9 cellular contexts compared by ENCODE assay signal in the genomic region with DNA sequence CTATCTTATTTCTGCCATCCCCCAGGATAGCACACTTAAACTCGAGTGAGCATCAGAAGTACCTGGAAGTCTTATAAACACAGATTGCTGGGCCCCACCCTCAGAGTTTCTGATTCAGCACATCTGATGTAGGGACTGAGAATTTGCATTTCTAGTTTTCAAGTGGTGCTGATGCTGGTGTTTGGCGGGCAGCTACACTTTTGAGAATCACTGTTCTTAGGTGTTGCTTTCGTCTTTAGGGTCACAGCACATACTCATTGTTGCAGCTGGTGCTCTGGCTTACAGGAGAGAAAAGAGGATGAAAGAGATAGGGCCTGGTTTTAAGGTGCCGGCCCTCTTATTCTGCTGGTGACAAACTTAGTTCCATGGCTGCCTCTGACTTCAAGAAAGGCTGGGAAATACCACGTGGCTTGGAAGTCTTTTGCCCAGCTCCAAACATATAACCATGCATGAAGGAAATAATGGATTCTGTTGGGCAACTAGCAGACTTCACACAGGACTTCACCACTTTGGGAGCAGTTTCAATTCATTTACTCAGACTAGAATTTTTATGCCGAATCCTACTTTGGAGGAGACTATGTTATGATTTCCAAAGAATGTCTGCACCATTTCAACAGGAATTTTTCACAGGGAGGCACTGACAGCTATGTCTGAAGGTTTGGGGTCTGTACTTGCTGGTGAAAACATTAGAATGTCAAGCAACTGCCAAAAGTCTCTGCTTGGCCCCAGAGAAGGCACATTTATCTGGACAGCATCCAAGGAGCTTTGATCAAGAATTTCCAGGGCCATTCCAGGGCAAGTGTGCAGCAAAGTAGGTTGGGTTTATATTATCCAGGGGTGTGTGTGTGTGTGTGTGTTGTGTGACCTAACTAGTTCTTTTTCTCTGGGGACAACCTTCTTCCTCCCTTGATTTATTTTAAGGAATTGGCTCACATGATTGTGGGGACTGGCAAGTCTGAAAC. TPM values are rescaled to one million over a fixed set of nuclear protein-coding genes. Genes with fewer than 3 reads are reported as not detected.
DNase-seq lines count a peak whose midpoint lies in the region; ATAC-seq and TF ChIP-seq lines count a peak whose summit lies in the region.
"Had no signal": no experiment of that assay in that cellular context is flagged by ENCODE, and none has a peak within 500 bp of the region (broad histone marks: within the 10 kb centered on the region; RNA-seq: fewer than 3 reads in every experiment).

No MANE protein-coding gene starts in this region.

- no peak overlapping the region for H3K4me3 Mint-ChIP-seq in MCF 10A (ENCODE audit: unreplicated experiment)
- H3K4me3 Mint-ChIP-seq in activated T-helper 2 cell treated with anti-CD3 and anti-CD28 coated beads, Interferon-gamma antibody, Interleukin-2, Interleukin-4, amounts not matched to agents 10 μg/mL and 5 μg/mL and 100 μg/mL, durations not matched to agents 14 hours and 24 hours and 36 hours (ENCODE audit: low read depth) = no peak overlapping the region

- H3K36me3 ChIP-seq in breast epithelium (no peaks in the 10 kb centered on the region), heart left ventricle (no peaks in the 10 kb centered on the region)

- no peaks in the 10 kb centered on the region for H3K27me3 Mint-ChIP-seq in MCF 10A (ENCODE audit: insufficient read depth, unreplicated experiment)
- peaks cover 9% of the 10 kb centered on the region for H3K27me3 Mint-ChIP-seq in activated T-helper 2 cell treated with anti-CD3 and anti-CD28 coated beads, Interferon-gamma antibody, Interleukin-2, Interleukin-4, amounts not matched to agents 10 μg/mL and 5 μg/mL and 100 μg/mL, durations not matched to agents 14 hours and 24 hours and 36 hours (ENCODE audit: low read depth)

- TF ChIP-seq CTCF in breast epithelium (IDR thresholded peaks at IDR 0.05) (no peak), MCF 10A (IDR thresholded peaks at IDR 0.05; ENCODE audit: unreplicated experiment) (no peak), heart left ventricle (IDR thresholded peaks at IDR 0.05) (no peak)

- no TSS peak for BruUV-seq in MCF 10A (replicated peaks; lab: Mats Ljungman, UMichigan)

- H3K27me3 ChIP-seq in breast epithelium = no peaks in the 10 kb centered on the region
- no peaks in the 10 kb centered on the region for H3K27me3 ChIP-seq in heart left ventricle

- intact Hi-C loops in breast epithelium (cut with DNase I; ENCODE audit: low total_unique reads) (no loop called here), MCF 10A (cut with micrococcal nuclease) (no loop called here), heart left ventricle (cut with DNase I) (loop anchor here in 1 of 10 donors (1.0 kb wide), 1 partner anchor 14 kb away; no protein-coding TSS in a partner anchor)
- intact Hi-C loops in activated T-helper 2 cell treated with anti-CD3 and anti-CD28 coated beads, Interferon-gamma antibody, Interleukin-2, Interleukin-4, amounts not matched to agents 10 μg/mL and 5 μg/mL and 100 μg/mL, durations not matched to agents 14 hours and 24 hours and 36 hours (cut with micrococcal nuclease) = no loop called here

- POLR2A ChIA-PET in MCF 10A (lab: Yijun Ruan, JAX) = no interaction called here

- H3K27ac Mint-ChIP-seq in MCF 10A (ENCODE audit: low read depth, unreplicated experiment) = no peak overlapping the region
- no peak overlapping the region for H3K27ac Mint-ChIP-seq in activated T-helper 2 cell treated with anti-CD3 and anti-CD28 coated beads, Interferon-gamma antibody, Interleukin-2, Interleukin-4, amounts not matched to agents 10 μg/mL and 5 μg/mL and 100 μg/mL, durations not matched to agents 14 hours and 24 hours and 36 hours

- CTCF ChIA-PET in MCF 10A (lab: Yijun Ruan, JAX) = interaction anchor here (1.3 to 1.7 kb wide), 3 partner anchors 8 to 31 kb away, joined by 3 to 16 read pairs (median 4); no protein-coding TSS in a partner anchor

- H3K4me3 ChIP-seq in breast epithelium (no peak overlapping the region), heart left ventricle (no peak overlapping the region)

- in situ Hi-C loops in KBM-7 (cut with MboI; ENCODE audit: low pct_unique_long_range_greater_than_20kb, low sequenced_read_pairs) = no loop called here

- no peaks in the 10 kb centered on the region for H3K9me3 ChIP-seq in breast epithelium
- peaks cover 0 to 6% (median 0%) of the 10 kb centered on the region in 12 donors for H3K9me3 ChIP-seq in heart left ventricle

- 52 to 54% (median 53%) methylated on average over 6 of the region's 6 CpGs for WGBS in heart left ventricle, 4 donors

- peaks cover 0 to 6% of the 10 kb centered on the region in 2 donors for H3K4me1 ChIP-seq in breast epithelium
- H3K4me1 ChIP-seq in heart left ventricle = peaks cover 0 to 53% (median 34%) of the 10 kb centered on the region in 12 donors

- TF ChIP-seq POLR2A in breast epithelium (IDR thresholded peaks at IDR 0.05) (no peak), heart left ventricle (IDR thresholded peaks at IDR 0.05) (no peak)

- peak overlapping the region; percentile 8 to 33 for H3K27ac ChIP-seq in breast epithelium
- peak overlapping the region; percentile 17 to 69 (median 56) for H3K27ac ChIP-seq in heart left ventricle

- DNase-seq in breast epithelium (ENCODE audit: low spot score in 2 of 2) = peak in 1 of 2 donors; percentile 55
- no peak for DNase-seq in MCF 10A (ENCODE audit: unreplicated experiment)
- peak in 4 of 5 donors; percentile 43 to 59 (median 52) for DNase-seq in heart left ventricle
- no peak for DNase-seq in activated T-helper 2 cell treated with anti-CD3 and anti-CD28 coated beads, Interferon-gamma antibody, Interleukin-2, Interleukin-4, amounts not matched to agents 10 μg/mL and 5 μg/mL and 100 μg/mL, durations not matched to agents 14 hours and 24 hours and 36 hours (ENCODE audit: low spot score)
- no peak for DNase-seq in NCI-H774 (lab: John Stamatoyannopoulos, UW)
- DNase-seq in hypothalamus (lab: John Stamatoyannopoulos, UW) = no peak
- no peak for DNase-seq in KBM-7

- peak; percentile 94 for ATAC-seq in HG03558 (IDR thresholded peaks at IDR 0.05; ENCODE audit: extremely low read depth, unreplicated experiment)
- ATAC-seq in heart left ventricle = peak; percentile 71 to 81 (median 76)

- peaks cover 5% of the 10 kb centered on the region for H3K4me1 Mint-ChIP-seq in MCF 10A (ENCODE audit: insufficient read depth, unreplicated experiment)
- no peaks in the 10 kb centered on the region for H3K4me1 Mint-ChIP-seq in activated T-helper 2 cell treated with anti-CD3 and anti-CD28 coated beads, Interferon-gamma antibody, Interleukin-2, Interleukin-4, amounts not matched to agents 10 μg/mL and 5 μg/mL and 100 μg/mL, durations not matched to agents 14 hours and 24 hours and 36 hours (ENCODE audit: low read depth)

- no peaks in the 10 kb centered on the region for H3K36me3 Mint-ChIP-seq in MCF 10A (ENCODE audit: insufficient read depth, unreplicated experiment)
- H3K36me3 Mint-ChIP-seq in activated T-helper 2 cell treated with anti-CD3 and anti-CD28 coated beads, Interferon-gamma antibody, Interleukin-2, Interleukin-4, amounts not matched to agents 10 μg/mL and 5 μg/mL and 100 μg/mL, durations not matched to agents 14 hours and 24 hours and 36 hours (ENCODE audit: low read depth) = no peaks in the 10 kb centered on the region

- no peaks in the 10 kb centered on the region for H3K9me3 Mint-ChIP-seq in MCF 10A (ENCODE audit: unreplicated experiment)
- no peaks in the 10 kb centered on the region for H3K9me3 Mint-ChIP-seq in activated T-helper 2 cell treated with anti-CD3 and anti-CD28 coated beads, Interferon-gamma antibody, Interleukin-2, Interleukin-4, amounts not matched to agents 10 μg/mL and 5 μg/mL and 100 μg/mL, durations not matched to agents 14 hours and 24 hours and 36 hours

RNA-seq across cellular contexts. Expression of a gene that starts 6.9 kb away (rescaled TPM):
- total RNA-seq in breast epithelium = 10 to 100 TPM in 2 of 3 donors, 1 to 10 TPM in 1; 5.6 to 14.9 (median 13.8) TPM
- total RNA-seq in MCF 10A (2022) = 9.2 and 12.4 TPM in 2 replicates
- total RNA-seq in heart left ventricle = 1 to 10 TPM; 2.4 to 6.0 (median 3.1) TPM
- polyA plus RNA-seq in heart left ventricle = 1 to 10 TPM; 1.3 to 2.4 TPM
- 1.3 and 1.4 TPM in 2 replicates for total RNA-seq in activated T-helper 2 cell treated with anti-CD3 and anti-CD28 coated beads, Interferon-gamma antibody, Interleukin-2, Interleukin-4, amounts not matched to agents 10 μg/mL and 5 μg/mL and 100 μg/mL, durations not matched to agents 14 hours and 24 hours and 36 hours

RNA-seq across cellular contexts. Expression of a gene that starts 12.4 kb away (rescaled TPM):
- total RNA-seq in breast epithelium (10 to 100 TPM in 2 of 3 donors, 1 to 10 TPM in 1; 7.8 to 66.7 (median 26.2) TPM), MCF 10A (2022) (not detected in 2 replicates), heart left ventricle (10 to 100 TPM; 11.7 to 88.1 (median 29.6) TPM)
- polyA plus RNA-seq in heart left ventricle = 10 to 100 TPM; 15.7 to 27.9 TPM
- not detected in 2 replicates for total RNA-seq in activated T-helper 2 cell treated with anti-CD3 and anti-CD28 coated beads, Interferon-gamma antibody, Interleukin-2, Interleukin-4, amounts not matched to agents 10 μg/mL and 5 μg/mL and 100 μg/mL, durations not matched to agents 14 hours and 24 hours and 36 hours
- total RNA-seq: A172 had no signal

Comparison
In these comparisons a context has a peak if more than half of its experiments do, and no peak if none do; other contexts are left out.
1. DNase-seq: peak in heart left ventricle (4 of 5); none in MCF 10A (single experiment), activated T-helper 2 cell treated with anti-CD3 and anti-CD28 coated beads, Interferon-gamma antibody, Interleukin-2, Interleukin-4, amounts not matched to agents 10 μg/mL and 5 μg/mL and 100 μg/mL, durations not matched to agents 14 hours and 24 hours and 36 hours (single experiment), NCI-H774 (single experiment), hypothalamus (0 of 51) and KBM-7 (single experiment).